8 cellular contexts compared by ENCODE assay signal in the genomic region with DNA sequence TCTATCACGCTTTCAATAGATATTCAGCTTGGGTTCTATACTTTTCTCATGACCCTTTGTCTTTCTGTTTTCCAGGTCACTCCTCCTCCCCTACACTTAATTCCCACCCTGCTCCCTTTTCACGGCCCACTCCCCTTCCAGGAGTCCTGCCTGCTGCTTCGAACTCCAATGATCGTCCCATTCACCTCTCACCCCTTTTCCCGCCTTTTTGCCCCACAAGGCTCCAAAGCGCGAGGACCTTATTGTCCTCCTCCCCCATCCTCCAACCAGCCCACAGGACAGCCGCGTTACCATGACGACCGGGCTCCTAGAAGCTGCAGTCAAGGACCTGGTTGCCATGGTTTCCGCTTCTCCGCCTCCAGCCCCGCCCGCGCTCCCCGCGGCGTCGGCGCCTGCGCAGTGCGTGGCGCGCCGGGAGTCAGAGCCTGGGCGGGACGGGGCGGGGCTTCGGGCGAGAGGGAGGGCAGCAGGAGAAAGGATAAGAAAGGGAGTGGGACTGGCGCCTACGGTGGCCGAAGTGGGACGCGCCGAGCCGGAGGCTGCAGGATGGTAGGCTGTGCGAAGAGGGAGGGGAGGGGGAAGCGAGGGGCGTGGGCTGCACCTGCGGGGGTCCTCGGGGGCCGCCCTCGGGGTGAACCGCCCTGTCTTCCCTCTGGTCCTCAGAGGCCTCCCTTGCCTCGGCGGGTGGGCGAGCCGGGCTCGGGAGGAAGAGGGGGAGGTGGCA. TPM values are rescaled to one million over a fixed set of nuclear protein-coding genes. Genes with fewer than 3 reads are reported as not detected.
DNase-seq lines count a peak whose midpoint lies in the region; ATAC-seq and TF ChIP-seq lines count a peak whose summit lies in the region.

AP1S1 (plus strand) TSS at position 508 of the 724 bp plus-strand sequence; CDS start at position 547, 39 bp downstream.

- intact Hi-C loops in A673 (cut with micrococcal nuclease; ENCODE audit: unreplicated experiment), result no loop called here
- intact Hi-C loops in spleen (cut with DNase I; ENCODE audit: low total_unique reads), result no loop called here

- H3K4me1 Mint-ChIP-seq in immature natural killer cell, result peaks cover 11 to 16% of the 10 kb centered on the region in 2 donors

- H3K4me3 ChIP-seq in A673 (ENCODE audit: low read depth, low read length, poor library complexity, severe bottlenecking), result peak within 1 kb of the TSS; percentile 79
- H3K4me3 ChIP-seq in spleen, result peak within 1 kb of the TSS; percentile 62 to 95 (median 81)

- H3K27ac Mint-ChIP-seq in immature natural killer cell, result peak within 1 kb of the TSS in 5 of 6 donors; percentile 23 to 76 (median 65)

- WGBS in spleen, 5 donors, result 3 to 6% (median 4%) methylated on average over 32 to 51 of the region's 51 CpGs

- POLR2A ChIA-PET in A673 (lab: Charles Lee; ENCODE audit: low non-redundant PET), result interaction anchor here (0.7 kb wide), 1 partner anchor 1917 kb away, joined by 4 read pairs; no protein-coding TSS in a partner anchor

- H3K9me3 ChIP-seq in A673 (ENCODE audit: low read depth, low read length, poor library complexity, severe bottlenecking), result no peaks in the 10 kb centered on the region
- H3K9me3 ChIP-seq in spleen, result no peaks in the 10 kb centered on the region

- CTCF ChIA-PET in A673 (lab: Charles Lee), result no interaction called here

- TF ChIP-seq CTCF in A673 (conservative IDR thresholded peaks at IDR 0.05; ENCODE audit: low read depth, low read length), result no peak
- no peak for TF ChIP-seq CTCF in spleen (IDR thresholded peaks at IDR 0.05 in 8 of 11, conservative IDR thresholded peaks at IDR 0.05 in 3 of 11)

- DNase-seq in A673 (ENCODE audit: low spot score) (peak; percentile 96), NCI-H345 (lab: John Stamatoyannopoulos, UW) (peak; percentile 93), caudate nucleus (lab: John Stamatoyannopoulos, UW) (peak; percentile 20 to 99 (median 89)), immature natural killer cell (peak; percentile 76 to 82 (median 80)), spleen (peak; percentile 96)
- DNase-seq in activated CD4-positive, CD25-positive, alpha-beta regulatory T cell treated with anti-CD3 and anti-CD28 coated beads, Interleukin-2, amount 50 U/mL, for 16 hours (ENCODE audit: low read depth, low spot score), result peak; percentile 77

- H3K27ac ChIP-seq in A673 (ENCODE audit: low read depth, low read length, poor library complexity, severe bottlenecking) (peak within 1 kb of the TSS; percentile 81), caudate nucleus (ENCODE audit: low read depth, low read length) (peak within 1 kb of the TSS; percentile 59), spleen (peak within 1 kb of the TSS in 4 of 8 donors; percentile 10 to 64 (median 48))

- peaks cover 0 to 5% (median 0%) of the 10 kb centered on the region in 3 donors for H3K36me3 Mint-ChIP-seq in immature natural killer cell

- H3K4me3 Mint-ChIP-seq in immature natural killer cell, result peak within 1 kb of the TSS; percentile 73 to 87 (median 82)

- peaks cover 0 to 2% (median 0%) of the 10 kb centered on the region in 6 donors for H3K9me3 Mint-ChIP-seq in immature natural killer cell

- H3K4me1 ChIP-seq in A673 (ENCODE audit: insufficient read depth, low read length, poor library complexity, severe bottlenecking), result peaks cover 9% of the 10 kb centered on the region
- peaks cover 7 to 29% (median 19%) of the 10 kb centered on the region in 6 donors for H3K4me1 ChIP-seq in spleen

- H3K27me3 Mint-ChIP-seq in immature natural killer cell (ENCODE audit: low read depth in 3 of 3), result peaks cover 6 to 7% (median 7%) of the 10 kb centered on the region in 3 donors

- H3K36me3 ChIP-seq in A673 (ENCODE audit: insufficient read depth, low read length, poor library complexity, severe bottlenecking) (peaks cover 2% of the 10 kb centered on the region), spleen (peaks cover 0 to 28% (median 12%) of the 10 kb centered on the region in 6 donors)

- TF ChIP-seq POLR2A in spleen (IDR thresholded peaks at IDR 0.05), result no peak

- no TSS peak for BruUV-seq in A673 (replicated peaks; lab: Mats Ljungman, UMichigan)

- H3K27me3 ChIP-seq in A673 (replicated peaks; ENCODE audit: insufficient read depth, low read depth, low read length, poor library complexity), result no peaks in the 10 kb centered on the region
- H3K27me3 ChIP-seq in spleen (replicated peaks in 1 of 7), result peaks cover 0 to 6% (median 0%) of the 10 kb centered on the region in 7 donors

- ATAC-seq in GM18907 (IDR thresholded peaks at IDR 0.05; ENCODE audit: unreplicated experiment), result peak; percentile 80
- ATAC-seq in HG03175 (IDR thresholded peaks at IDR 0.05; ENCODE audit: unreplicated experiment), result peak; percentile 79

RNA-seq across cellular contexts. Expression of gene AP1S1, which starts in this region (rescaled TPM):
- total RNA-seq in A673 (2021) (71.3 and 79.0 TPM in 2 replicates), spleen (10 to 100 TPM; 20.8 to 49.5 (median 30.4) TPM)
- polyA plus RNA-seq in immature natural killer cell (1 to 10 TPM; 3.3 to 6.0 (median 3.6) TPM), spleen (10 to 100 TPM; 15.4 to 45.0 (median 31.8) TPM)
